27 cellular contexts compared by ENCODE assay signal in the genomic region with DNA sequence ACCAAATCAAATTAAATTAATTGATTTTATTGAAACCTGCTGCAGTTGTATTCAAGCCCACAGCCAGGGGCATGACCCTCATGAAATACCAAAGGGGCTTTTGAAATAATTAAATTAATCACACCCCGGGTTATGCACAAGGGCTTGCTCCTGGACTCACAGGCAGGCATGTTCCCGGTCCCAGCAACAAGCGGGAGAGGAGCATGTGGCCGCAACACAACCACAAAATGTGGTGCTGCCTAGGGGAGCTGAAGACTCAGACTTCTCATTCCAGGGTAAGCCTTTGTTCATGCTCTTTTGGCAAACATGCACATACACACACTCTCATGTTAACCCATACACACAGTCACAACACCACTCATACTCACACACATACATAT.
DNase-seq lines count a peak whose midpoint lies in the region; ATAC-seq and TF ChIP-seq lines count a peak whose summit lies in the region.
"Had no signal": no experiment of that assay in that cellular context is flagged by ENCODE, and none has a peak within 500 bp of the region (broad histone marks: within the 10 kb centered on the region; RNA-seq: fewer than 3 reads in every experiment).

No MANE protein-coding gene starts in this region.

- H3K9me3 Mint-ChIP-seq in glutamatergic neuron (ENCODE audit: unreplicated experiment) (peaks cover 12% of the 10 kb centered on the region), neural crest cell (no peaks in the 10 kb centered on the region)
- no peaks in the 10 kb centered on the region for H3K9me3 Mint-ChIP-seq in activated CD4-positive, alpha-beta T cell treated with anti-CD3 and anti-CD28 coated beads, Interleukin-2, amount 10 ng/mL, durations not matched to agents 7 days and 5 days
- H3K9me3 Mint-ChIP-seq: CD8-positive, alpha-beta memory T cell; GM23338; HFFc6 had no signal

- peak; percentile 46 for DNase-seq in SK-N-SH
- DNase-seq in glutamatergic neuron: no peak
- no peak for DNase-seq in neural crest cell (ENCODE audit: low read depth, low spot score)
- DNase-seq in spleen: no peak
- no peak for DNase-seq in NCI-H187 treated with DMSO at 0.1 percent for 48 hours (lab: John Stamatoyannopoulos, UW)
- no peak for DNase-seq in NCI-H146 (lab: John Stamatoyannopoulos, UW)
- DNase-seq in activated CD4-positive, alpha-beta T cell treated with anti-CD3 and anti-CD28 coated beads, Interleukin-2, amount 10 ng/mL, durations not matched to agents 7 days and 5 days: no peak
- DNase-seq: CD8-positive, alpha-beta memory T cell; DMS79; EL; GDM1; HFFc6; NCI-H1105; NCI-H1436 treated with DMSO at 0.1 percent for 48 hours; NCI-H2029 treated with DMSO at 0.1 percent for 48 hours; NCI-H446 treated with DMSO at 0.1 percent for 48 hours; NCI-H526; RPMI8226; SHP77 treated with DMSO at 0.1 percent for 48 hours had no signal

- no peak overlapping the region for H3K4me2 ChIP-seq in SK-N-SH
- H3K4me2 ChIP-seq: GM23338 had no signal

- TF ChIP-seq RAD21 in SK-N-SH (IDR thresholded peaks at IDR 0.05; ENCODE audit: low read length): no peak

- H4K20me1 ChIP-seq in SK-N-SH (ENCODE audit: insufficient read depth): no peaks in the 10 kb centered on the region

- no peaks in the 10 kb centered on the region for H3K9me2 ChIP-seq in SK-N-SH

- H3K4me1 ChIP-seq in SK-N-SH (ENCODE audit: control insufficient read depth in 1 of 2, insufficient read depth in 2 of 2, low read depth in 1 of 2, low read length in 1 of 2) (peaks cover 0 to 68% of the 10 kb centered on the region in 2 experiments; a peak in 2 of 4 replicates), spleen (peaks cover 22 to 95% (median 77%) of the 10 kb centered on the region in 6 donors)
- H3K4me1 ChIP-seq: HAP-1 had no signal

- H3K79me2 ChIP-seq in SK-N-SH (ENCODE audit: insufficient read depth): no peaks in the 10 kb centered on the region

- no peak for TF ChIP-seq POLR2A in spleen (IDR thresholded peaks at IDR 0.05)

- H3K27ac ChIP-seq in SK-N-SH (ENCODE audit: low read depth in 2 of 2, low read length in 1 of 2) (peak overlapping the region in 1 of 2 experiments; percentile 92; a peak in 2 of 4 replicates), spleen (peak overlapping the region in 6 of 8 donors; percentile 58 to 90 (median 86))
- H3K27ac ChIP-seq: 22Rv1, C4-2B, HL-60 had no signal

- POLR2A ChIA-PET in SK-N-SH (lab: Yijun Ruan, JAX): interaction anchor here (1.5 kb wide), 1 partner anchor 24 kb away, joined by 6 read pairs; no protein-coding TSS in a partner anchor
- POLR2A ChIA-PET in activated CD4-positive, alpha-beta T cell treated with anti-CD3 and anti-CD28 coated beads, Interleukin-2, amount 10 ng/mL, durations not matched to agents 7 days and 5 days (lab: Charles Lee): no interaction called here

- H3K36me3 ChIP-seq in SK-N-SH (replicated peaks in 1 of 2; ENCODE audit: control insufficient read depth in 1 of 2, insufficient read depth in 2 of 2, low read length in 1 of 2): no peaks in the 10 kb centered on the region
- H3K36me3 ChIP-seq in spleen: no peaks in the 10 kb centered on the region
- H3K36me3 ChIP-seq: HAP-1 had no signal

- intact Hi-C loops in spleen (cut with DNase I; ENCODE audit: low total_unique reads): no loop called here

- no peaks in the 10 kb centered on the region for H3F3A ChIP-seq in SK-N-SH (replicated peaks; ENCODE audit: insufficient read depth)

- WGBS in SK-N-SH (ENCODE audit: low lambda C conversion rate): 54% methylated on average over 4 of the region's 4 CpGs
- WGBS in spleen, 5 donors: 84 to 91% (median 89%) methylated on average over 4 of the region's 4 CpGs

- H3K36me3 Mint-ChIP-seq in glutamatergic neuron (ENCODE audit: unreplicated experiment): no peaks in the 10 kb centered on the region
- no peaks in the 10 kb centered on the region for H3K36me3 Mint-ChIP-seq in neural crest cell (ENCODE audit: low read depth)
- H3K36me3 Mint-ChIP-seq in activated CD4-positive, alpha-beta T cell treated with anti-CD3 and anti-CD28 coated beads, Interleukin-2, amount 10 ng/mL, durations not matched to agents 7 days and 5 days (ENCODE audit: low read depth): no peaks in the 10 kb centered on the region
- H3K36me3 Mint-ChIP-seq: CD8-positive, alpha-beta memory T cell had no signal

- H3K27me3 ChIP-seq in SK-N-SH (ENCODE audit: insufficient read depth) (peaks cover 3% of the 10 kb centered on the region), spleen (replicated peaks in 1 of 7) (peaks cover 0 to 37% (median 5%) of the 10 kb centered on the region in 7 donors)

- H3K4me3 Mint-ChIP-seq in glutamatergic neuron (ENCODE audit: unreplicated experiment): no peak overlapping the region
- H3K4me3 Mint-ChIP-seq in neural crest cell: peak overlapping the region; percentile 65
- no peak overlapping the region for H3K4me3 Mint-ChIP-seq in activated CD4-positive, alpha-beta T cell treated with anti-CD3 and anti-CD28 coated beads, Interleukin-2, amount 10 ng/mL, durations not matched to agents 7 days and 5 days
- H3K4me3 Mint-ChIP-seq: B cell; CD8-positive, alpha-beta memory T cell; GM23338; HFFc6 had no signal

- H2AFZ ChIP-seq in SK-N-SH (ENCODE audit: low read depth): no peak overlapping the region
- H2AFZ ChIP-seq: GM23338 had no signal

- no peak overlapping the region for H3K4me3 ChIP-seq in SK-N-SH (ENCODE audit: low read depth in 2 of 2, low read length in 1 of 2)
- H3K4me3 ChIP-seq in spleen: no peak overlapping the region
- H3K4me3 ChIP-seq: GM12878, GM23338, HAP-1 had no signal

- H3K9me3 ChIP-seq in SK-N-SH (no peaks in the 10 kb centered on the region), spleen (no peaks in the 10 kb centered on the region)
- H3K9me3 ChIP-seq: HAP-1 had no signal

- CTCF ChIA-PET in SK-N-SH (lab: Yijun Ruan, JAX): interaction anchor here (0.9 to 2.3 kb wide), 5 partner anchors 17 to 138 kb away, joined by 4 to 8 read pairs (median 5); no protein-coding TSS in a partner anchor
- CTCF ChIA-PET in activated CD4-positive, alpha-beta T cell treated with anti-CD3 and anti-CD28 coated beads, Interleukin-2, amount 10 ng/mL, durations not matched to agents 7 days and 5 days (lab: Charles Lee): interaction anchor here (0.6 to 0.7 kb wide), 2 partner anchors 13 to 112 kb away, joined by 3 to 4 read pairs; no protein-coding TSS in a partner anchor

- peak overlapping the region; percentile 97 for H3K27ac Mint-ChIP-seq in glutamatergic neuron (ENCODE audit: unreplicated experiment)
- no peak overlapping the region for H3K27ac Mint-ChIP-seq in neural crest cell (ENCODE audit: unreplicated experiment)
- H3K27ac Mint-ChIP-seq in activated CD4-positive, alpha-beta T cell treated with anti-CD3 and anti-CD28 coated beads, Interleukin-2, amount 10 ng/mL, durations not matched to agents 7 days and 5 days: no peak overlapping the region
- H3K27ac Mint-ChIP-seq: B cell, GM23338, HFFc6 had no signal

- TF ChIP-seq EP300 in SK-N-SH (IDR thresholded peaks at IDR 0.05; ENCODE audit: borderline replicate concordance in 1 of 2, low read depth in 1 of 2, low read length in 1 of 2): no peak; a peak in 1 of 4 replicates

- no peak for TF ChIP-seq CTCF in SK-N-SH (IDR thresholded peaks at IDR 0.05)
- no peak for TF ChIP-seq CTCF in glutamatergic neuron (IDR thresholded peaks at IDR 0.05; ENCODE audit: partially characterized antibody, unreplicated experiment)
- no peak for TF ChIP-seq CTCF in neural crest cell (conservative IDR thresholded peaks at IDR 0.05)
- no peak for TF ChIP-seq CTCF in spleen (IDR thresholded peaks at IDR 0.05 in 8 of 11, conservative IDR thresholded peaks at IDR 0.05 in 3 of 11)

- no peak for ATAC-seq in SK-N-SH treated with all-trans-retinoic acid at 6 μM for 48 hours
- ATAC-seq: GM12878, GM23338 had no signal

- no peak overlapping the region for H3K9ac ChIP-seq in SK-N-SH

- peaks cover 9% of the 10 kb centered on the region for H3K27me3 Mint-ChIP-seq in glutamatergic neuron (ENCODE audit: unreplicated experiment)
- peaks cover 9% of the 10 kb centered on the region for H3K27me3 Mint-ChIP-seq in neural crest cell (ENCODE audit: low read depth)
- H3K27me3 Mint-ChIP-seq in activated CD4-positive, alpha-beta T cell treated with anti-CD3 and anti-CD28 coated beads, Interleukin-2, amount 10 ng/mL, durations not matched to agents 7 days and 5 days: peaks cover 23% of the 10 kb centered on the region

- H3K4me1 Mint-ChIP-seq in glutamatergic neuron (ENCODE audit: low read depth, unreplicated experiment) (peaks cover 39% of the 10 kb centered on the region), neural crest cell (peaks cover 59% of the 10 kb centered on the region)
- peaks cover 9% of the 10 kb centered on the region for H3K4me1 Mint-ChIP-seq in activated CD4-positive, alpha-beta T cell treated with anti-CD3 and anti-CD28 coated beads, Interleukin-2, amount 10 ng/mL, durations not matched to agents 7 days and 5 days

TF ChIP-seq in SK-N-SH, 30 proteins besides CTCF, POLR2A, EP300 and RAD21 (continues in another document):
- TF ChIP-seq MEF2A (IDR thresholded peaks at IDR 0.05; ENCODE audit: borderline replicate concordance, low read depth) (no peak), EZH2phosphoT487 (IDR thresholded peaks at IDR 0.05; ENCODE audit: borderline replicate concordance, low read depth) (no peak), TEAD4 (IDR thresholded peaks at IDR 0.05; ENCODE audit: borderline replicate concordance, insufficient read depth) (no peak), CHD2 (IDR thresholded peaks at IDR 0.05; ENCODE audit: low read length, partially characterized antibody) (no peak), SIN3A (IDR thresholded peaks at IDR 0.05; ENCODE audit: borderline replicate concordance, low read depth, low read length) (no peak), RXRA (IDR thresholded peaks at IDR 0.05; ENCODE audit: borderline replicate concordance, low read depth) (no peak), FOXM1 (IDR thresholded peaks at IDR 0.05; ENCODE audit: low read depth) (no peak), POLR2AphosphoS5 (IDR thresholded peaks at IDR 0.05; ENCODE audit: low read depth, low read length) (no peak), GABPA (IDR thresholded peaks at IDR 0.05; ENCODE audit: low read depth) (no peak)

TF ChIP-seq in SK-N-SH treated with all-trans-retinoic acid at 6 μM for 48 hours, 23 proteins besides CTCF, POLR2A, EP300 and RAD21 (continues in another document):
- TF ChIP-seq CSRNP3 (CRISPR knock-in tag; IDR thresholded peaks at IDR 0.05): no peak
- TF ChIP-seq BACH2 (CRISPR knock-in tag; IDR thresholded peaks at IDR 0.05; ENCODE audit: borderline replicate concordance): no peak
- no peak for TF ChIP-seq ZNF70 (CRISPR knock-in tag; IDR thresholded peaks at IDR 0.05)
- TF ChIP-seq OSR1 (CRISPR knock-in tag; IDR thresholded peaks at IDR 0.05): no peak
- TF ChIP-seq CSDC2 (CRISPR knock-in tag; IDR thresholded peaks at IDR 0.05): no peak
